ENCODE assay signal across 26 cellular contexts in genomic region chr2:73910873-73911547, GRCh38. TPM values are rescaled to one million over a fixed set of nuclear protein-coding genes. Genes with fewer than 3 reads are reported as not detected.
"Had no signal": no experiment of that assay in that cellular context is flagged by ENCODE, and none has a peak within 500 bp of the region (broad histone marks: within the 10 kb centered on the region; RNA-seq: fewer than 3 reads in every experiment).

No MANE protein-coding gene starts in this region.

- H3K9ac ChIP-seq: neural progenitor cell, parathyroid adenoma had no signal

- H3K4me3 ChIP-seq: neural progenitor cell, ovary, prostate gland, right lobe of liver, skin epidermis, smooth muscle cell, spleen, thoracic aorta, thyroid gland, tibial nerve, upper lobe of right lung, uterus had no signal

- H3K27ac ChIP-seq: neural progenitor cell, ovary, parathyroid adenoma, prostate gland, right lobe of liver, skin epidermis, spleen, thoracic aorta, thyroid gland, tibial nerve, upper lobe of right lung, uterus had no signal

- DNase-seq: naive thymus-derived CD4-positive, alpha-beta T cell; natural killer cell; occipital lobe; ovary; posterior cingulate gyrus; right cardiac atrium; right lobe of liver; spleen; stimulated activated CD4-positive, alpha-beta T cell treated with anti-CD3 and anti-CD28 coated beads, Interleukin-12 subunit alpha, Interleukin-12 subunit beta, amount 100 ng/mL, for 4 hours; stimulated activated CD4-positive, alpha-beta T cell treated with anti-CD3 and anti-CD28 coated beads, Interleukin-1b, Interleukin-23, amount 100 ng/mL, for 48 hours; stimulated activated CD4-positive, alpha-beta T cell treated with anti-CD3 and anti-CD28 coated beads, Interleukin-4, amount 100 ng/mL, for 1 hour; stimulated activated CD4-positive, alpha-beta T cell treated with anti-CD3 and anti-CD28 coated beads, Interleukin-4, amount 100 ng/mL, for 4 hours; stimulated activated naive CD4-positive, alpha-beta T cell; stimulated activated naive CD8-positive, alpha-beta T cell treated with anti-CD3 and anti-CD28 coated beads, Interleukin-15, amount 100 ng/mL, for 72 hours; stimulated activated naive CD8-positive, alpha-beta T cell treated with anti-CD3 and anti-CD28 coated beads, Interleukin-15, Interleukin-2, amounts not matched to agents 100 U/mL and 50 U/mL, for 24 hours; thyroid gland; upper lobe of right lung; uterus had no signal

- H3K4me1 ChIP-seq: neural progenitor cell, parathyroid adenoma, prostate gland, right lobe of liver, tibial nerve, upper lobe of right lung, uterus had no signal

- H3K9me3 ChIP-seq: ovary, prostate gland, right lobe of liver, spleen, thoracic aorta, thyroid gland, tibial nerve, upper lobe of right lung, uterus had no signal

- H3K27me3 ChIP-seq: neural progenitor cell, ovary, right lobe of liver, spleen, thyroid gland, tibial nerve, upper lobe of right lung, uterus had no signal

- H3K36me3 ChIP-seq: neural progenitor cell, ovary, prostate gland, right lobe of liver, spleen, thyroid gland, tibial nerve, upper lobe of right lung, uterus had no signal

RNA-seq across cellular contexts. Expression of gene ACTG2, which starts 18.2 kb away (rescaled TPM):
- total RNA-seq: naive thymus-derived CD4-positive, alpha-beta T cell; natural killer cell; pulmonary artery endothelial cell had no signal
